1 cellular context compared by ENCODE assay signal in genomic region chr6:27687154-27688013, GRCh38.
TF ChIP-seq lines count a peak whose summit lies in the region.

No MANE protein-coding gene starts in this region.

TF ChIP-seq in HepG2, 621 proteins besides CTCF, POLR2A, EP300 and RAD21 (continued from another document and continues in another):
- no peak; the same call in 1 of the 2 replicates for TF ChIP-seq TFAP4 (IDR thresholded peaks at IDR 0.05; ENCODE audit: borderline replicate concordance, low read depth)
- peak; percentile 5; the same call in 1 of the 2 replicates for TF ChIP-seq SAFB2 (CRISPR knock-in tag; IDR thresholded peaks at IDR 0.05; ENCODE audit: borderline replicate concordance, low read depth)
- peak; percentile 29; the same call in 1 of the 2 replicates for TF ChIP-seq MAX (IDR thresholded peaks at IDR 0.05)
- no peak for TF ChIP-seq PHF20 (CRISPR knock-in tag; IDR thresholded peaks at IDR 0.05)
- TF ChIP-seq HOXA7 (CRISPR knock-in tag; IDR thresholded peaks at IDR 0.05): no peak
- TF ChIP-seq ZNF724P (CRISPR knock-in tag; IDR thresholded peaks at IDR 0.05; ENCODE audit: borderline replicate concordance): no peak
- no peak; the same call in 1 of the 2 replicates for TF ChIP-seq NR2C2 (CRISPR knock-in tag; IDR thresholded peaks at IDR 0.05; ENCODE audit: borderline replicate concordance)
- TF ChIP-seq ZNF788 (CRISPR knock-in tag; IDR thresholded peaks at IDR 0.05; ENCODE audit: borderline replicate concordance): peak; percentile 65; the same call in 1 of the 2 replicates
- TF ChIP-seq ZNF451 (CRISPR knock-in tag; IDR thresholded peaks at IDR 0.05): 0 out of 2 replicates have a peak, but pooled peaks have one; percentile 7
- TF ChIP-seq ZNF670 (CRISPR knock-in tag; IDR thresholded peaks at IDR 0.05; ENCODE audit: borderline replicate concordance): no peak
- no peak for TF ChIP-seq SRSF4 (IDR thresholded peaks at IDR 0.05; ENCODE audit: low read depth, low read length, poor library complexity, severe bottlenecking)
- TF ChIP-seq TBX2 (CRISPR knock-in tag; IDR thresholded peaks at IDR 0.05; ENCODE audit: borderline replicate concordance): no peak; the same call in 1 of the 2 replicates
- no peak for TF ChIP-seq HOXA3 (CRISPR knock-in tag; IDR thresholded peaks at IDR 0.05)
- no peak for TF ChIP-seq TRAFD1 (CRISPR knock-in tag; IDR thresholded peaks at IDR 0.05; ENCODE audit: borderline replicate concordance)
- no peak for TF ChIP-seq DMAP1 (CRISPR knock-in tag; IDR thresholded peaks at IDR 0.05)
- no peak for TF ChIP-seq ZNF142 (CRISPR knock-in tag; IDR thresholded peaks at IDR 0.05)
- no peak for TF ChIP-seq MED1 (CRISPR knock-in tag; IDR thresholded peaks at IDR 0.05)
- TF ChIP-seq TEAD2 (CRISPR knock-in tag; IDR thresholded peaks at IDR 0.05): no peak
- no peak for TF ChIP-seq ZNF652 (CRISPR knock-in tag; IDR thresholded peaks at IDR 0.05; ENCODE audit: borderline replicate concordance, low read depth)
- TF ChIP-seq CREBL2 (CRISPR knock-in tag; IDR thresholded peaks at IDR 0.05; ENCODE audit: borderline replicate concordance): no peak
- TF ChIP-seq ZNF501 (CRISPR knock-in tag; IDR thresholded peaks at IDR 0.05): peak; percentile 96
- no peak for TF ChIP-seq MYNN (CRISPR knock-in tag; IDR thresholded peaks at IDR 0.05; ENCODE audit: low read depth)
- no peak for TF ChIP-seq ZSCAN22 (CRISPR knock-in tag; IDR thresholded peaks at IDR 0.05)
- no peak for TF ChIP-seq ZNF605 (CRISPR knock-in tag; IDR thresholded peaks at IDR 0.05)
- TF ChIP-seq ZNF703 (CRISPR knock-in tag; IDR thresholded peaks at IDR 0.05; ENCODE audit: borderline replicate concordance): no peak
- TF ChIP-seq ZNF883 (CRISPR knock-in tag; IDR thresholded peaks at IDR 0.05; ENCODE audit: not compliant biosample characterization): peak; percentile 70
- no peak for TF ChIP-seq HCFC1 (IDR thresholded peaks at IDR 0.05; ENCODE audit: low read depth, low read length)
- TF ChIP-seq ZNF362 (CRISPR knock-in tag; IDR thresholded peaks at IDR 0.05; ENCODE audit: borderline replicate concordance): no peak
- TF ChIP-seq ZNF572 (CRISPR knock-in tag; IDR thresholded peaks at IDR 0.05): no peak
- TF ChIP-seq ELK4 (CRISPR knock-in tag; IDR thresholded peaks at IDR 0.05; ENCODE audit: borderline replicate concordance): no peak
- no peak for TF ChIP-seq LBX2 (CRISPR knock-in tag; IDR thresholded peaks at IDR 0.05; ENCODE audit: borderline replicate concordance)
- peak; percentile 93; the same call in 1 of the 2 replicates for TF ChIP-seq ZFP91 (CRISPR knock-in tag; IDR thresholded peaks at IDR 0.05; ENCODE audit: borderline replicate concordance)
- 0 out of 2 replicates have a peak, but pooled peaks have one; percentile 15 for TF ChIP-seq RFXAP (CRISPR knock-in tag; IDR thresholded peaks at IDR 0.05; ENCODE audit: borderline replicate concordance)
- TF ChIP-seq ZSCAN20 (CRISPR knock-in tag; IDR thresholded peaks at IDR 0.05; ENCODE audit: borderline replicate concordance): no peak
- no peak for TF ChIP-seq GTF3A (CRISPR knock-in tag; conservative IDR thresholded peaks at IDR 0.05)
- no peak for TF ChIP-seq ZNF557 (CRISPR knock-in tag; IDR thresholded peaks at IDR 0.05)
- no peak for TF ChIP-seq HMG20B (CRISPR knock-in tag; conservative IDR thresholded peaks at IDR 0.05)
- TF ChIP-seq AHR (CRISPR knock-in tag; IDR thresholded peaks at IDR 0.05): no peak
- no peak for TF ChIP-seq GMEB1 (CRISPR knock-in tag; IDR thresholded peaks at IDR 0.05; ENCODE audit: borderline replicate concordance)
- TF ChIP-seq ZNF879 (CRISPR knock-in tag; IDR thresholded peaks at IDR 0.05): no peak
- TF ChIP-seq AKAP8 (CRISPR knock-in tag; IDR thresholded peaks at IDR 0.05): no peak
- TF ChIP-seq GPBP1L1 (CRISPR knock-in tag; IDR thresholded peaks at IDR 0.05): no peak
- no peak for TF ChIP-seq ZNF615 (CRISPR knock-in tag; IDR thresholded peaks at IDR 0.05; ENCODE audit: borderline replicate concordance)
- TF ChIP-seq ZZZ3 (CRISPR knock-in tag; IDR thresholded peaks at IDR 0.05; ENCODE audit: borderline replicate concordance): no peak
- TF ChIP-seq ZHX1 (CRISPR knock-in tag; IDR thresholded peaks at IDR 0.05; ENCODE audit: low read depth): no peak
